ENCODE assay signal across 25 cellular contexts in the genomic region with DNA sequence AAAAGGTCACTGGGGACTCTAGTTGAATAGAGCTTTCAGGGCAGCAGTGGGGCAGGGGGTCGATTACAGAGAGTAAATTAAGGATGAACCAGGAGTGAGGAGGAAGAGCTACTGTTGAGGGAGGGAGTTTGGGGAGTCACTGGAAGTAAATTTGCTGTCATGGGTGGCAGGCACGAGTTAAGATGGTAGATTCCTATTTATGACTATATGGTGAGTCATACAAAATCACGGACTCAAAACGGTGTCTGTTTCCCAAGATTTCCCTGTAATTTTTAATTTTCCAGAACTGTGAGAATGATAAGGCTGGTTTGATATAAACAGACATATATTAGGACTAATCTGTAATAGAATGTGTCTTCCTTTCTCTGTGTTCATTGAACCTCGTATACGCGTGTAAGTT.
DNase-seq lines count a peak whose midpoint lies in the region; ATAC-seq, FAIRE-seq and TF ChIP-seq lines count a peak whose summit lies in the region.
"Had no signal": no experiment of that assay in that cellular context is flagged by ENCODE, and none has a peak within 500 bp of the region (broad histone marks: within the 10 kb centered on the region; RNA-seq: fewer than 3 reads in every experiment).

No MANE protein-coding gene starts in this region.

- H3K27me3 ChIP-seq in RWPE2 (ENCODE audit: insufficient read depth, poor library complexity, severe bottlenecking) (no peaks in the 10 kb centered on the region), small intestine (ENCODE audit: control insufficient read depth in 2 of 2, insufficient read depth in 2 of 2, low read length in 2 of 2) (no peaks in the 10 kb centered on the region)
- H3K27me3 ChIP-seq: BLaER1 treated with 17β-estradiol and CSF1 and Interleukin-3, amounts not matched to agents 10 nM and 100 nM; tibial nerve had no signal

- DNase-seq in HFFc6: peak; percentile 35
- DNase-seq in RWPE2 (ENCODE audit: low spot score): no peak
- DNase-seq in fibroblast of pulmonary artery (ENCODE audit: low read depth): peak; percentile 13
- DNase-seq in AG08396 (ENCODE audit: low spot score): no peak
- DNase-seq in small intestine: no peak
- DNase-seq in NCI-H1436 (lab: John Stamatoyannopoulos, UW): no peak
- no peak for DNase-seq in DMS 273 treated with DMSO at 0.1 percent for 48 hours (lab: John Stamatoyannopoulos, UW)
- DNase-seq: activated CD4-positive, alpha-beta T cell treated with anti-CD3 and anti-CD28 coated beads, Interleukin-2, amount 10 ng/mL, durations not matched to agents 7 days and 5 days; activated CD8-positive, alpha-beta memory T cell treated with anti-CD3 and anti-CD28 coated beads, Interleukin-2, amount 50 U/mL, for 48 hours; activated gamma-delta T cell; amygdala; DMS153; effector memory CD4-positive, alpha-beta T cell; hypothalamus; Kasumi-1; naive thymus-derived CD8-positive, alpha-beta T cell; NCI-H1105 treated with DMSO at 0.1 percent for 48 hours; NCI-H2107; NCI-H526; SHP77; T-helper 1 cell had no signal

- ATAC-seq in RWPE2 (ENCODE audit: low read depth): peak; percentile 36; the same call in 1 of the 3 replicates
- ATAC-seq: naive thymus-derived CD8-positive, alpha-beta T cell had no signal

- H3K9me3 ChIP-seq in RWPE2 (ENCODE audit: severe bottlenecking): no peaks in the 10 kb centered on the region
- peaks cover 2% of the 10 kb centered on the region for H3K9me3 ChIP-seq in small intestine (ENCODE audit: control insufficient read depth, low read depth)

- TF ChIP-seq CTCF in HFFc6 (IDR thresholded peaks at IDR 0.05) (no peak), RWPE2 (IDR thresholded peaks at IDR 0.05; ENCODE audit: poor library complexity, severe bottlenecking) (no peak), fibroblast of pulmonary artery (IDR thresholded peaks at IDR 0.05; ENCODE audit: low read length, missing control alignments) (no peak)

- H3K27ac Mint-ChIP-seq in HFFc6: peak overlapping the region; percentile 22; the same call in 1 of the 2 replicates
- H3K27ac Mint-ChIP-seq: activated CD4-positive, alpha-beta T cell treated with anti-CD3 and anti-CD28 coated beads, Interleukin-2, amount 10 ng/mL, durations not matched to agents 7 days and 5 days; naive thymus-derived CD8-positive, alpha-beta T cell; stimulated activated naive CD8-positive, alpha-beta T cell treated with anti-CD3 and anti-CD28 coated beads, Interleukin-15, Interleukin-2, amounts not matched to agents 100 ng/mL and 50 ng/mL, for 24 hours had no signal

- H3K36me3 ChIP-seq in RWPE2 (ENCODE audit: low read depth) (no peaks in the 10 kb centered on the region), small intestine (ENCODE audit: control insufficient read depth in 2 of 2, insufficient read depth in 2 of 2, low read length in 2 of 2) (no peaks in the 10 kb centered on the region)
- H3K36me3 ChIP-seq: BLaER1 treated with 17β-estradiol and CSF1 and Interleukin-3, amounts not matched to agents 10 nM and 100 nM; tibial nerve had no signal

- H3K27me3 Mint-ChIP-seq in HFFc6 (ENCODE audit: insufficient read depth): no peaks in the 10 kb centered on the region; the same call in 1 of the 2 replicates
- H3K27me3 Mint-ChIP-seq: activated CD4-positive, alpha-beta T cell treated with anti-CD3 and anti-CD28 coated beads, Interleukin-2, amount 10 ng/mL, durations not matched to agents 7 days and 5 days; naive thymus-derived CD8-positive, alpha-beta T cell; stimulated activated naive CD8-positive, alpha-beta T cell treated with anti-CD3 and anti-CD28 coated beads, Interleukin-15, Interleukin-2, amounts not matched to agents 100 ng/mL and 50 ng/mL, for 24 hours had no signal

- WGBS in small intestine, 3 donors: 76 to 86% (median 83%) methylated on average over 7 of the region's 7 CpGs

- H3K4me1 ChIP-seq in RWPE2 (ENCODE audit: insufficient read depth, poor library complexity, severe bottlenecking) (no peaks in the 10 kb centered on the region), small intestine (ENCODE audit: control insufficient read depth in 2 of 2, insufficient read depth in 1 of 2, low read depth in 1 of 2, low read length in 1 of 2) (no peaks in the 10 kb centered on the region)
- H3K4me1 ChIP-seq: BLaER1 treated with 17β-estradiol and CSF1 and Interleukin-3, amounts not matched to agents 10 nM and 100 nM; parathyroid adenoma; tibial nerve had no signal

- H3K36me3 Mint-ChIP-seq in HFFc6 (ENCODE audit: low read depth): no peaks in the 10 kb centered on the region
- H3K36me3 Mint-ChIP-seq: naive thymus-derived CD8-positive, alpha-beta T cell had no signal

- peaks cover 14% of the 10 kb centered on the region; the same call in 1 of the 2 replicates for H3K9me3 Mint-ChIP-seq in HFFc6
- H3K9me3 Mint-ChIP-seq: activated CD4-positive, alpha-beta T cell treated with anti-CD3 and anti-CD28 coated beads, Interleukin-2, amount 10 ng/mL, durations not matched to agents 7 days and 5 days had no signal

- peaks cover 11% of the 10 kb centered on the region; the same call in 1 of the 2 replicates for H3K4me1 Mint-ChIP-seq in HFFc6 (ENCODE audit: low read depth)
- H3K4me1 Mint-ChIP-seq: activated CD4-positive, alpha-beta T cell treated with anti-CD3 and anti-CD28 coated beads, Interleukin-2, amount 10 ng/mL, durations not matched to agents 7 days and 5 days; naive thymus-derived CD8-positive, alpha-beta T cell had no signal

- H3K4me3 ChIP-seq in RWPE2 (ENCODE audit: severe bottlenecking) (no peak overlapping the region), fibroblast of pulmonary artery (replicated peaks; ENCODE audit: low read depth, low read length) (no peak overlapping the region), small intestine (ENCODE audit: low read depth in 1 of 2, low read length in 2 of 2) (no peak overlapping the region)
- H3K4me3 ChIP-seq: BLaER1 treated with 17β-estradiol and CSF1 and Interleukin-3, amounts not matched to agents 10 nM and 100 nM; tibial nerve had no signal

- H3K27ac ChIP-seq in RWPE2 (ENCODE audit: poor library complexity, severe bottlenecking): no peak overlapping the region
- no peak overlapping the region for H3K27ac ChIP-seq in small intestine (ENCODE audit: low read depth in 1 of 2, low read length in 1 of 2)
- H3K27ac ChIP-seq: BLaER1 treated with 17β-estradiol and CSF1 and Interleukin-3, amounts not matched to agents 10 nM and 100 nM; parathyroid adenoma; tibial nerve had no signal

- H3K4me3 Mint-ChIP-seq in HFFc6: no peak overlapping the region
- H3K4me3 Mint-ChIP-seq: activated CD4-positive, alpha-beta T cell treated with anti-CD3 and anti-CD28 coated beads, Interleukin-2, amount 10 ng/mL, durations not matched to agents 7 days and 5 days; naive thymus-derived CD8-positive, alpha-beta T cell; stimulated activated naive CD8-positive, alpha-beta T cell treated with anti-CD3 and anti-CD28 coated beads, Interleukin-15, Interleukin-2, amounts not matched to agents 100 ng/mL and 50 ng/mL, for 24 hours had no signal

- FAIRE-seq in small intestine (lab: Jason Lieb, UNC): no peak

Comparison
In these comparisons a context has a peak if more than half of its experiments do, and no peak if none do; other contexts are left out.
1. DNase-seq: peak in HFFc6 (single experiment) and fibroblast of pulmonary artery (single experiment); none in RWPE2 (single experiment), AG08396 (single experiment), small intestine (single experiment), NCI-H1436 (single experiment) and DMS 273 treated with DMSO at 0.1 percent for 48 hours (single experiment).